Comparison of ENCODE assay signal across 28 cellular contexts in genomic region chr16:55252577-55252976, GRCh38.
"Had no signal": no experiment of that assay in that cellular context is flagged by ENCODE, and none has a peak within 500 bp of the region (broad histone marks: within the 10 kb centered on the region; RNA-seq: fewer than 3 reads in every experiment).

No MANE protein-coding gene starts in this region.

- DNase-seq: dermis blood vessel endothelial cell; effector memory CD4-positive, alpha-beta T cell; hypothalamus; immature natural killer cell; islet precursor cell; kidney glomerular epithelial cell; left colon; left ventricle myocardium superior; lower lobe of right lung; naive thymus-derived CD8-positive, alpha-beta T cell; nephron progenitor cell; nucleus accumbens; stimulated activated CD4-positive, alpha-beta T cell treated with anti-CD3 and anti-CD28 coated beads, Interleukin-12 subunit alpha, Interleukin-12 subunit beta, amount 100 ng/mL, for 4 hours; stimulated activated CD4-positive, alpha-beta T cell treated with anti-CD3 and anti-CD28 coated beads, Interleukin-1b, Interleukin-23, amount 100 ng/mL, for 48 hours; stimulated activated CD4-positive, alpha-beta T cell treated with anti-CD3 and anti-CD28 coated beads, Interleukin-4, amount 100 ng/mL, for 1 hour; stimulated activated CD8-positive, alpha-beta memory T cell treated with anti-CD3 and anti-CD28 coated beads, Interleukin-4, amount 100 ng/mL, for 48 hours; upper lobe of right lung; uterus had no signal

- H3K36me3 Mint-ChIP-seq: immature natural killer cell had no signal

- H3K36me3 ChIP-seq: lower lobe of right lung, prostate gland, right atrium auricular region, thoracic aorta, tibial nerve, upper lobe of right lung, uterus had no signal

- H3K4me2 ChIP-seq: smooth muscle cell had no signal

- H3K27ac ChIP-seq: coronary artery, lower lobe of right lung, prostate gland, right atrium auricular region, thoracic aorta, tibial nerve, upper lobe of right lung, uterus had no signal

- ATAC-seq: left colon; left ventricle myocardium superior; lower lobe of right lung; naive thymus-derived CD8-positive, alpha-beta T cell; sciatic nerve; upper lobe of right lung had no signal

- FAIRE-seq: endometrium, frontal cortex had no signal

- H3K4me1 ChIP-seq: lower lobe of right lung, prostate gland, right atrium auricular region, tibial nerve, upper lobe of right lung, uterus had no signal

- H3K4me1 Mint-ChIP-seq: immature natural killer cell; naive thymus-derived CD8-positive, alpha-beta T cell had no signal

- H3K4me3 Mint-ChIP-seq: immature natural killer cell; naive thymus-derived CD8-positive, alpha-beta T cell; nephron progenitor cell; stimulated activated naive CD8-positive, alpha-beta T cell treated with anti-CD3 and anti-CD28 coated beads, Interleukin-15, Interleukin-2, amounts not matched to agents 100 ng/mL and 50 ng/mL, for 24 hours had no signal

- H3K27me3 ChIP-seq: right atrium auricular region, tibial nerve, uterus had no signal

- H3K9me3 ChIP-seq: lower lobe of right lung, prostate gland, thoracic aorta, upper lobe of right lung, uterus had no signal

- H3K4me3 ChIP-seq: coronary artery, lower lobe of right lung, prostate gland, right atrium auricular region, smooth muscle cell, thoracic aorta, tibial nerve, upper lobe of right lung, uterus had no signal

- H3K27ac Mint-ChIP-seq: immature natural killer cell; naive thymus-derived CD8-positive, alpha-beta T cell; nephron progenitor cell; stimulated activated naive CD8-positive, alpha-beta T cell treated with anti-CD3 and anti-CD28 coated beads, Interleukin-15, Interleukin-2, amounts not matched to agents 100 ng/mL and 50 ng/mL, for 24 hours had no signal

- H3K9me3 Mint-ChIP-seq: immature natural killer cell had no signal
